Comparison of ENCODE assay signal across 26 cellular contexts in genomic region chr14:39094515-39094914, GRCh38.
"Had no signal": no experiment of that assay in that cellular context is flagged by ENCODE, and none has a peak within 500 bp of the region (broad histone marks: within the 10 kb centered on the region; RNA-seq: fewer than 3 reads in every experiment).

No MANE protein-coding gene starts in this region.

- H3K4me3 ChIP-seq: cardiac muscle cell, esophagus muscularis mucosa, gastroesophageal sphincter, heart left ventricle, lung, suprapubic skin, transverse colon, vagina had no signal

- FAIRE-seq: endothelial cell of umbilical vein, kidney had no signal

- H3K9me3 ChIP-seq: esophagus muscularis mucosa, gastroesophageal sphincter, heart left ventricle, suprapubic skin, transverse colon, vagina had no signal

- DNase-seq: activated CD4-positive, alpha-beta T cell treated with anti-CD3 and anti-CD28 coated beads for 1 hour; activated CD8-positive, alpha-beta memory T cell treated with anti-CD3 and anti-CD28 coated beads for 24 hours; activated effector memory CD4-positive, alpha-beta T cell treated with Interleukin-2 at 50 U/mL for 16 hours; activated naive CD4-positive, alpha-beta T cell treated with anti-CD3 and anti-CD28 coated beads, Interleukin-2, amount 50 U/mL, for 16 hours; amygdala; dermis blood vessel endothelial cell; effector memory CD4-positive, alpha-beta T cell; heart left ventricle; kidney; nephron progenitor cell; nucleus accumbens; stimulated activated CD4-positive, alpha-beta T cell treated with anti-CD3 and anti-CD28 coated beads, Interleukin-12 subunit alpha, Interleukin-12 subunit beta, amount 100 ng/mL, for 4 hours; stimulated activated CD4-positive, alpha-beta T cell treated with anti-CD3 and anti-CD28 coated beads, Interleukin-1b, Interleukin-23, amount 100 ng/mL, for 48 hours; stimulated activated CD8-positive, alpha-beta memory T cell treated with anti-CD3 and anti-CD28 coated beads, Interleukin-4, amount 100 ng/mL, for 48 hours; stimulated activated naive CD8-positive, alpha-beta T cell treated with anti-CD3 and anti-CD28 coated beads, Interleukin-15, amount 100 ng/mL, for 72 hours; SW 1271; transverse colon; WERI-Rb-1 had no signal

- ATAC-seq: gastroesophageal sphincter; heart left ventricle; left lobe of liver; stimulated activated naive CD8-positive, alpha-beta T cell treated with anti-CD3 and anti-CD28 coated beads, Interleukin-15, amount 100 ng/mL, for 72 hours had no signal

- H3K4me3 Mint-ChIP-seq: nephron progenitor cell; stimulated activated naive CD8-positive, alpha-beta T cell treated with anti-CD3 and anti-CD28 coated beads, Interleukin-15, amount 100 ng/mL, for 72 hours had no signal

- H3K27ac ChIP-seq: cardiac muscle cell, esophagus muscularis mucosa, gastroesophageal sphincter, heart left ventricle, suprapubic skin, transverse colon, vagina, WERI-Rb-1 had no signal

- H3K27me3 Mint-ChIP-seq: stimulated activated naive CD8-positive, alpha-beta T cell treated with anti-CD3 and anti-CD28 coated beads, Interleukin-15, amount 100 ng/mL, for 72 hours had no signal

- H3K27ac Mint-ChIP-seq: nephron progenitor cell; stimulated activated naive CD8-positive, alpha-beta T cell treated with anti-CD3 and anti-CD28 coated beads, Interleukin-15, amount 100 ng/mL, for 72 hours had no signal

- H3K9me3 Mint-ChIP-seq: nephron progenitor cell; stimulated activated naive CD8-positive, alpha-beta T cell treated with anti-CD3 and anti-CD28 coated beads, Interleukin-15, amount 100 ng/mL, for 72 hours had no signal
